9 cellular contexts compared by ENCODE assay signal in genomic region chr12:113208041-113208934, GRCh38. TPM values are rescaled to one million over a fixed set of nuclear protein-coding genes. Genes with fewer than 3 reads are reported as not detected.
DNase-seq lines count a peak whose midpoint lies in the region; ATAC-seq and TF ChIP-seq lines count a peak whose summit lies in the region.
"Had no signal": no experiment of that assay in that cellular context is flagged by ENCODE, and none has a peak within 500 bp of the region (broad histone marks: within the 10 kb centered on the region; RNA-seq: fewer than 3 reads in every experiment).

No MANE protein-coding gene starts in this region.

- H3K4me1 ChIP-seq in osteoblast (ENCODE audit: insufficient read depth, low read length) (no peaks in the 10 kb centered on the region), hepatocyte (ENCODE audit: insufficient read depth) (no peaks in the 10 kb centered on the region)

- H3K4me3 ChIP-seq in brain microvascular endothelial cell (ENCODE audit: low read depth, low read length) (no peak overlapping the region), osteoblast (ENCODE audit: insufficient read depth, low read length) (no peak overlapping the region), hepatocyte (no peak overlapping the region)

- in situ Hi-C loops in brain microvascular endothelial cell (cut with HindIII; ENCODE audit: low pct_ligation_motif_present, low sequenced_read_pairs) = no loop called here

- intact Hi-C loops in Right ventricle myocardium inferior (cut with DNase I) = no loop called here
- intact Hi-C loops in cardiac septum (cut with DNase I) = no loop called here

- H3K79me2 ChIP-seq in osteoblast (ENCODE audit: insufficient read depth, low read length) = no peaks in the 10 kb centered on the region
- H3K79me2 ChIP-seq in hepatocyte = no peaks in the 10 kb centered on the region

- WGBS in hepatocyte (ENCODE audit: low lambda C conversion rate, missing lambda C conversion rate) = 78% methylated on average over 10 of the region's 10 CpGs

- H3K9me3 ChIP-seq in osteoblast (ENCODE audit: low read depth, low read length) = no peaks in the 10 kb centered on the region
- no peaks in the 10 kb centered on the region for H3K9me3 ChIP-seq in hepatocyte (ENCODE audit: low read depth)

- TF ChIP-seq CTCF in brain microvascular endothelial cell (IDR thresholded peaks at IDR 0.05; ENCODE audit: low read depth, low read length, missing control alignments) (no peak), osteoblast (IDR thresholded peaks at IDR 0.05; ENCODE audit: extremely low read depth, low read depth, low read length) (no peak), hepatocyte (IDR thresholded peaks at IDR 0.05; ENCODE audit: poor library complexity) (no peak)

- DNase-seq in Right ventricle myocardium inferior (ENCODE audit: missing footprints) (peak; percentile 58), cardiac septum (ENCODE audit: low spot score) (no peak), T follicular helper cell (ENCODE audit: low read depth) (peak; percentile 41), brain microvascular endothelial cell (peak; percentile 23), osteoblast (ENCODE audit: insufficient read length, low spot score, missing footprints) (no peak), DMS 273 treated with DMSO at 0.1 percent for 48 hours (lab: John Stamatoyannopoulos, UW) (no peak), hepatocyte (ENCODE audit: low spot score) (no peak)

- no peaks in the 10 kb centered on the region for H3K9me2 ChIP-seq in hepatocyte (replicated peaks; ENCODE audit: insufficient read depth)

- peak; percentile 83 for ATAC-seq in Right ventricle myocardium inferior
- ATAC-seq in HG03095 (IDR thresholded peaks at IDR 0.05; ENCODE audit: unreplicated experiment) = peak; percentile 84

- H3K27ac ChIP-seq in brain microvascular endothelial cell (no peak overlapping the region), osteoblast (ENCODE audit: low read depth, low read length) (no peak overlapping the region), hepatocyte (no peak overlapping the region)

- H3K36me3 ChIP-seq in brain microvascular endothelial cell (replicated peaks) = no peaks in the 10 kb centered on the region
- H3K36me3 ChIP-seq in osteoblast (ENCODE audit: insufficient read depth, low read length) = no peaks in the 10 kb centered on the region
- no peaks in the 10 kb centered on the region for H3K36me3 ChIP-seq in hepatocyte (replicated peaks; ENCODE audit: insufficient read depth, low read depth)

- H4K20me1 ChIP-seq in osteoblast (ENCODE audit: insufficient read depth, low read length) = no peaks in the 10 kb centered on the region
- H4K20me1 ChIP-seq in hepatocyte (ENCODE audit: insufficient read depth, poor library complexity, severe bottlenecking) = no peaks in the 10 kb centered on the region

- peak overlapping the region; percentile 81 for H2AFZ ChIP-seq in osteoblast (ENCODE audit: low read length)
- no peak overlapping the region for H2AFZ ChIP-seq in hepatocyte

- no peak overlapping the region for H3K4me2 ChIP-seq in osteoblast (ENCODE audit: insufficient read depth, low read length)
- H3K4me2 ChIP-seq in hepatocyte = no peak overlapping the region

- no peaks in the 10 kb centered on the region for H3K27me3 ChIP-seq in brain microvascular endothelial cell (replicated peaks)
- no peaks in the 10 kb centered on the region for H3K27me3 ChIP-seq in osteoblast (ENCODE audit: insufficient read depth, low read length)
- no peaks in the 10 kb centered on the region for H3K27me3 ChIP-seq in hepatocyte

RNA-seq across cellular contexts. Expression of gene TPCN1, which starts 13.0 kb away (rescaled TPM):
- total RNA-seq in Right ventricle myocardium inferior = 120 TPM
- 77.1 TPM for total RNA-seq in cardiac septum
- total RNA-seq in osteoblast = 25.7 and 28.9 TPM in 2 replicates
- 16.9 and 20.1 TPM in 2 replicates for total RNA-seq in hepatocyte
- 31.3 and 32.1 TPM in 2 replicates for polyA plus RNA-seq in hepatocyte

RNA-seq across cellular contexts. Expression of gene RITA1, which starts 22.8 kb away (rescaled TPM):
- total RNA-seq in Right ventricle myocardium inferior = 18.1 TPM
- total RNA-seq in cardiac septum = 11.0 TPM
- total RNA-seq in osteoblast = 20.0 and 22.4 TPM in 2 replicates
- total RNA-seq in hepatocyte = 16.1 and 19.1 TPM in 2 replicates
- polyA plus RNA-seq in hepatocyte = 15.7 and 26.9 TPM in 2 replicates

RNA-seq across cellular contexts. Expression of gene DDX54, which starts 23.0 kb away (rescaled TPM):
- total RNA-seq in Right ventricle myocardium inferior (38.5 TPM), cardiac septum (35.5 TPM), osteoblast (40.2 and 49.5 TPM in 2 replicates), hepatocyte (32.3 and 52.6 TPM in 2 replicates)
- polyA plus RNA-seq in hepatocyte = 36.0 and 37.8 TPM in 2 replicates

RNA-seq across cellular contexts. Expression of gene CFAP73, which starts 58.8 kb away (rescaled TPM):
- total RNA-seq in Right ventricle myocardium inferior = not detected
- not detected for total RNA-seq in cardiac septum
- total RNA-seq in osteoblast = not detected in 2 replicates
- total RNA-seq in hepatocyte = not detected in 2 replicates
- not detected in 2 replicates for polyA plus RNA-seq in hepatocyte
- polyA plus RNA-seq: AG04450 had no signal

Comparison
In these comparisons a context has a peak if more than half of its experiments do, and no peak if none do; other contexts are left out.
1. DNase-seq: peak in Right ventricle myocardium inferior (single experiment), T follicular helper cell (single experiment) and brain microvascular endothelial cell (single experiment); none in cardiac septum (single experiment), osteoblast (single experiment), DMS 273 treated with DMSO at 0.1 percent for 48 hours (single experiment) and hepatocyte (single experiment).